15 cellular contexts compared by ENCODE assay signal in the genomic region with DNA sequence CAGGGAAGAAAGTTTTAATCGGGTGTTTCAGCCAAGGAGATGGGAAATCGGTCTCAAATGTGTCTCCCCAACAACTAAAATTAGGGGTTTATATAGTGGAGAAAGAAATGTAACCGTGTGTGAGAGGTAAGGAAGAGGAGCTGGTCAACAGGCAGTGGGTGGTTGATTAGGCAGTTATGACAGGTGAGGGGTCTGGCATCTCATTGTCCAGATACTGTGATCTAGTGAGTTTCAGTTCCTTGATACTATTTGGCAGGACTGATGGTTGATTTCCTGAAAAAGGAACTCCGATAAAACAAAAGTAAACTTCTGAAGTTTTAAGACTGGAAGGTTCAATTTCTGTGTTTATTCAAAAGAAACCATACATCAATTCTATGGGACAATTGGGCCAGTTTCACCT.
DNase-seq lines count a peak whose midpoint lies in the region; ATAC-seq, FAIRE-seq and TF ChIP-seq lines count a peak whose summit lies in the region.
"Had no signal": no experiment of that assay in that cellular context is flagged by ENCODE, and none has a peak within 500 bp of the region (broad histone marks: within the 10 kb centered on the region; RNA-seq: fewer than 3 reads in every experiment).

No MANE protein-coding gene starts in this region.

- no peaks in the 10 kb centered on the region for H3F3A ChIP-seq in OCI-LY1 (ENCODE audit: insufficient read depth, low read length)

- H3K4me3 Mint-ChIP-seq in central memory CD8-positive, alpha-beta T cell: peak overlapping the region; percentile 28

- no peak overlapping the region for H3K4me3 ChIP-seq in OCI-LY1 (ENCODE audit: low read depth, low read length, poor library complexity, severe bottlenecking)
- H3K4me3 ChIP-seq: SJCRH30 had no signal

- peak overlapping the region; percentile 6; the same call in 1 of the 2 replicates for H3K9ac ChIP-seq in OCI-LY1 (ENCODE audit: low read length)

- peaks cover 7% of the 10 kb centered on the region for H3K36me3 ChIP-seq in OCI-LY1 (ENCODE audit: insufficient read depth, low read length)
- H3K36me3 ChIP-seq: SJCRH30 had no signal

- H4K20me1 ChIP-seq in OCI-LY1 (ENCODE audit: insufficient read depth, low read length): no peaks in the 10 kb centered on the region

- TF ChIP-seq CTCF in OCI-LY1 (IDR thresholded peaks at IDR 0.05; ENCODE audit: low read length): no peak
- TF ChIP-seq CTCF in RWPE1 (conservative IDR thresholded peaks at IDR 0.05; ENCODE audit: low read depth): no peak

- DNase-seq in GM12891 (ENCODE audit: insufficient read length, low spot score) (no peak), urothelium cell line (ENCODE audit: low spot score) (no peak), NCI-H2107 (lab: John Stamatoyannopoulos, UW) (no peak), DMS153 (lab: John Stamatoyannopoulos, UW) (no peak), RWPE1 (ENCODE audit: low spot score) (no peak)
- DNase-seq in central memory CD8-positive, alpha-beta T cell (ENCODE audit: low spot score in 2 of 2): no peak
- DNase-seq: GDM1, H7, IMR-90, NCI-H1105, NCI-H1694, NCI-H226, NCI-H524 treated with DMSO at 0.1 percent for 48 hours, SJCRH30 had no signal

- no peak for ATAC-seq in central memory CD8-positive, alpha-beta T cell (replicated peaks; ENCODE audit: extremely low read depth, poor library complexity, severe bottlenecking)

- peak overlapping the region; percentile 6; the same call in 1 of the 2 replicates for H3K4me2 ChIP-seq in OCI-LY1 (ENCODE audit: low read length)

- H3K27ac ChIP-seq in OCI-LY1 (ENCODE audit: low read depth, low read length, poor library complexity, severe bottlenecking) (peak overlapping the region; percentile 72), RWPE1 (no peak overlapping the region)
- H3K27ac ChIP-seq: SJCRH30 had no signal

- no peak overlapping the region for H3K27ac Mint-ChIP-seq in central memory CD8-positive, alpha-beta T cell (ENCODE audit: low read depth)

- POLR2A ChIA-PET in RWPE1 (lab: Yijun Ruan, JAX; ENCODE audit: low non-redundant PET): no interaction called here

- FAIRE-seq in GM12891 (lab: Jason Lieb, UNC) (no peak), urothelium cell line (lab: Jason Lieb, UNC) (peak; percentile 17)

- no peak for TF ChIP-seq POLR2A in GM12891 (IDR thresholded peaks at IDR 0.05; ENCODE audit: low read depth, low read length)

- H3K79me2 ChIP-seq in OCI-LY1 (ENCODE audit: insufficient read depth, low read length): no peaks in the 10 kb centered on the region

- CTCF ChIA-PET in RWPE1 (lab: Yijun Ruan, JAX): interaction anchor here (0.8 kb wide), 1 partner anchor 258 kb away, joined by 3 read pairs; no protein-coding TSS in a partner anchor

- H3K4me1 ChIP-seq in OCI-LY1 (ENCODE audit: insufficient read depth, low read length, severe bottlenecking): peaks cover 34% of the 10 kb centered on the region
- H3K4me1 ChIP-seq: SJCRH30 had no signal

- H3K27me3 Mint-ChIP-seq in central memory CD8-positive, alpha-beta T cell: no peaks in the 10 kb centered on the region

- no peaks in the 10 kb centered on the region for H3K9me3 Mint-ChIP-seq in central memory CD8-positive, alpha-beta T cell

- no peaks in the 10 kb centered on the region for H3K9me2 ChIP-seq in OCI-LY1 (ENCODE audit: low read depth, low read length)

- peaks cover 3% of the 10 kb centered on the region for H3K36me3 Mint-ChIP-seq in central memory CD8-positive, alpha-beta T cell (ENCODE audit: insufficient read depth)

- no peak overlapping the region for H2AFZ ChIP-seq in OCI-LY1 (ENCODE audit: low read length)

- H3K27me3 ChIP-seq in OCI-LY1 (ENCODE audit: insufficient read depth, low read length): no peaks in the 10 kb centered on the region
- H3K27me3 ChIP-seq: SJCRH30 had no signal

- H3K9me3 ChIP-seq in OCI-LY1 (ENCODE audit: low read length): no peaks in the 10 kb centered on the region
- H3K9me3 ChIP-seq: SJCRH30 had no signal

- peaks cover 14% of the 10 kb centered on the region for H3K4me1 Mint-ChIP-seq in central memory CD8-positive, alpha-beta T cell

TF ChIP-seq in GM12891, 5 proteins besides CTCF, POLR2A, EP300 and RAD21:
- TF ChIP-seq SPI1 (IDR thresholded peaks at IDR 0.05; ENCODE audit: low read depth, low read length) (peak; percentile 68), POLR2AphosphoS5 (IDR thresholded peaks at IDR 0.05; ENCODE audit: low read depth, low read length) (no peak)
